Comparison of ENCODE assay signal across 32 cellular contexts in the genomic region with DNA sequence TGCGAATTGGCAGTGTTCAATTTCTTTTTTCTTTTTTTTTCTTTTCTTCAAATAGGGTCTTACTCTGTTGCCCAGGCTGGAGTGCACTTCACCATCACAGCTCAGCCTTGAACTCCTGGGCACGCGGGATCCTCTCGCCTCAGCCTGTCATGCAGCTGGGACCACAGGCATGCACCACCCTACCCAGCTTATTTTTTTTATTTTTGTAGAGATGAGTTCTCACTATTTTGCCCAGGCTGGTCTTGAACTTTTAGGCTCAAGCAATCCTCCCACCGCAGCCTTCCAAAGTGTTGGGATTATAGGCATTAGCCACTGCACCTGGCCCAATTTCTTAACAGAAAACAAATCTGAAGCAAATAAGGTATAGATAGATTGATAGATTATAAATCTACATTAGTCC.
"Had no signal": no experiment of that assay in that cellular context is flagged by ENCODE, and none has a peak within 500 bp of the region (broad histone marks: within the 10 kb centered on the region; RNA-seq: fewer than 3 reads in every experiment).

No MANE protein-coding gene starts in this region.

- H3K36me3 ChIP-seq: neural progenitor cell, neutrophil, ovary, pancreas, prostate gland, right atrium auricular region, right lobe of liver, sigmoid colon, spleen had no signal

- H3K27ac ChIP-seq: neural progenitor cell, neutrophil, ovary, pancreas, parathyroid adenoma, prostate gland, psoas muscle, right atrium auricular region, right lobe of liver, sigmoid colon, skin epidermis, spleen had no signal

- H3K4me1 Mint-ChIP-seq: naive B cell; naive thymus-derived CD4-positive, alpha-beta T cell; naive thymus-derived CD8-positive, alpha-beta T cell; natural killer cell; neural crest cell; neural progenitor cell had no signal

- H3K9me3 Mint-ChIP-seq: natural killer cell; natural killer cell treated with Interleukin-12 subunit alpha and Interleukin-12 subunit beta and Interleukin-15 and Interleukin-18, amount 100 ng/mL, for 72 hours; nephron; neural crest cell had no signal

- H3K9me3 ChIP-seq: neutrophil, ovary, pancreas, prostate gland, psoas muscle, sigmoid colon had no signal

- H3K79me2 ChIP-seq: parathyroid adenoma had no signal

- H2AFZ ChIP-seq: neural progenitor cell, parathyroid adenoma had no signal

- ATAC-seq: naive thymus-derived CD4-positive, alpha-beta T cell; naive thymus-derived CD8-positive, alpha-beta T cell; natural killer cell; natural killer cell treated with Interleukin-12 subunit alpha and Interleukin-12 subunit beta and Interleukin-15 and Interleukin-18, amount 100 ng/mL, for 72 hours; pancreas; psoas muscle; right cardiac atrium; right lobe of liver; sciatic nerve had no signal

- DNase-seq: naive B cell; naive thymus-derived CD4-positive, alpha-beta T cell; naive thymus-derived CD8-positive, alpha-beta T cell; natural killer cell; nephron progenitor cell; nucleus accumbens; occipital lobe; ovary; pancreas; posterior cingulate gyrus; psoas muscle; retina; right cardiac atrium; right lobe of liver; sigmoid colon; small intestine; spleen; stimulated activated CD4-positive, alpha-beta T cell treated with anti-CD3 and anti-CD28 coated beads, Interleukin-12 subunit alpha, Interleukin-12 subunit beta, amount 100 ng/mL, for 4 hours; stimulated activated CD4-positive, alpha-beta T cell treated with anti-CD3 and anti-CD28 coated beads, Interleukin-15, amount 100 ng/mL, for 24 hours; stimulated activated CD4-positive, alpha-beta T cell treated with anti-CD3 and anti-CD28 coated beads, Interleukin-1b, Interleukin-23, amount 100 ng/mL, for 48 hours had no signal

- FAIRE-seq: pancreas, small intestine had no signal

- H3K36me3 Mint-ChIP-seq: naive B cell; natural killer cell; natural killer cell treated with Interleukin-12 subunit alpha and Interleukin-12 subunit beta and Interleukin-15 and Interleukin-18, amount 100 ng/mL, for 72 hours; neural progenitor cell had no signal

- H3K4me1 ChIP-seq: neural progenitor cell, pancreas, parathyroid adenoma, prostate gland, psoas muscle, right atrium auricular region, right lobe of liver, sigmoid colon, spleen had no signal

- H3K4me2 ChIP-seq: neural progenitor cell, smooth muscle cell had no signal

- H3K4me3 ChIP-seq: neural progenitor cell, ovary, pancreas, prostate gland, psoas muscle, right atrium auricular region, right lobe of liver, sigmoid colon, skin epidermis, smooth muscle cell, spleen had no signal

- H3K27ac Mint-ChIP-seq: naive B cell; naive thymus-derived CD4-positive, alpha-beta T cell; naive thymus-derived CD8-positive, alpha-beta T cell; natural killer cell; natural killer cell treated with Interleukin-12 subunit alpha and Interleukin-12 subunit beta and Interleukin-15 and Interleukin-18, amount 100 ng/mL, for 72 hours; nephron progenitor cell; neural progenitor cell; progenitor cell of endocrine pancreas had no signal

- H3K4me3 Mint-ChIP-seq: naive B cell; naive thymus-derived CD4-positive, alpha-beta T cell; naive thymus-derived CD8-positive, alpha-beta T cell; natural killer cell; natural killer cell treated with Interleukin-12 subunit alpha and Interleukin-12 subunit beta and Interleukin-15 and Interleukin-18, amount 100 ng/mL, for 72 hours; nephron; nephron progenitor cell; neural crest cell; neural progenitor cell had no signal

- H3K27me3 Mint-ChIP-seq: naive B cell, progenitor cell of endocrine pancreas had no signal

- H3K9ac ChIP-seq: neural progenitor cell, parathyroid adenoma had no signal

- H3K27me3 ChIP-seq: neural progenitor cell, neutrophil, ovary, pancreas, right atrium auricular region, right lobe of liver, sigmoid colon had no signal
